Comparison of ENCODE assay signal across 16 cellular contexts in genomic region chr18:26568926-26569700, GRCh38. TPM values are rescaled to one million over a fixed set of nuclear protein-coding genes. Genes with fewer than 3 reads are reported as not detected.
A peak's percentile ranks its signal among the peaks of the same experiment; 100 is the strongest.
DNase-seq lines count a peak whose midpoint lies in the region; ATAC-seq and TF ChIP-seq lines count a peak whose summit lies in the region.
"Had no signal": no experiment of that assay in that cellular context is flagged by ENCODE, and none has a peak within 500 bp of the region (broad histone marks: within the 10 kb centered on the region; RNA-seq: fewer than 3 reads in every experiment).

No MANE protein-coding gene starts in this region.

- DNase-seq in cardiac muscle cell (ENCODE audit: low read depth in 1 of 2, low spot score in 1 of 2) (peak in 1 of 2 donors; percentile 59), Right ventricle myocardium superior (no peak), body of pancreas (no peak), left lung (no peak), type B pancreatic cell (ENCODE audit: extremely low spot score, unreplicated experiment) (no peak), vagina (ENCODE audit: extremely low spot score in 2 of 2) (no peak), DMS79 (lab: John Stamatoyannopoulos, UW) (no peak)
- DNase-seq: CD4-positive, alpha-beta T cell; H9; IMR-90; NCI-H1436 treated with DMSO at 0.1 percent for 48 hours; NCI-H2081; NCI-H2227 treated with DMSO at 0.1 percent for 48 hours; NCI-H524 treated with DMSO at 0.1 percent for 48 hours; PC-3 had no signal

- no peaks in the 10 kb centered on the region for H3K9me3 Mint-ChIP-seq in type B pancreatic cell
- H3K9me3 Mint-ChIP-seq: CD4-positive, alpha-beta T cell; H9 had no signal

- WGBS in body of pancreas, 2 donors: 38 to 40% methylated on average over 5 of the region's 5 CpGs

- H3K9me3 ChIP-seq in cardiac muscle cell (ENCODE audit: low read depth): no peaks in the 10 kb centered on the region
- no peaks in the 10 kb centered on the region for H3K9me3 ChIP-seq in body of pancreas
- no peaks in the 10 kb centered on the region for H3K9me3 ChIP-seq in left lung
- no peaks in the 10 kb centered on the region for H3K9me3 ChIP-seq in vagina

- peaks cover 3% of the 10 kb centered on the region for H3K36me3 Mint-ChIP-seq in type B pancreatic cell

- TF ChIP-seq POLR2A in body of pancreas (IDR thresholded peaks at IDR 0.05) (no peak), vagina (IDR thresholded peaks at IDR 0.05) (no peak)

- peak overlapping the region; percentile 20 for H3K27ac Mint-ChIP-seq in type B pancreatic cell
- H3K27ac Mint-ChIP-seq: CD4-positive, alpha-beta T cell had no signal

- ATAC-seq in Right ventricle myocardium superior (ENCODE audit: poor library complexity) (no peak), body of pancreas (peak; percentile 79), left lung (peak; percentile 27), GM19328 (IDR thresholded peaks at IDR 0.05; ENCODE audit: unreplicated experiment) (no peak)
- ATAC-seq: PC-3 had no signal

- no peak overlapping the region for H3K4me3 ChIP-seq in cardiac muscle cell
- no peak overlapping the region for H3K4me3 ChIP-seq in body of pancreas
- no peak overlapping the region for H3K4me3 ChIP-seq in left lung
- no peak overlapping the region for H3K4me3 ChIP-seq in vagina

- no peak overlapping the region for H3K4me3 Mint-ChIP-seq in type B pancreatic cell
- H3K4me3 Mint-ChIP-seq: CD4-positive, alpha-beta T cell had no signal

- TF ChIP-seq CTCF in cardiac muscle cell (IDR thresholded peaks at IDR 0.05; ENCODE audit: low read depth, low read length): no peak
- no peak for TF ChIP-seq CTCF in body of pancreas (IDR thresholded peaks at IDR 0.05)
- TF ChIP-seq CTCF in left lung (IDR thresholded peaks at IDR 0.05): no peak
- no peak for TF ChIP-seq CTCF in type B pancreatic cell (conservative IDR thresholded peaks at IDR 0.05)
- no peak for TF ChIP-seq CTCF in vagina (IDR thresholded peaks at IDR 0.05)

- H3K36me3 ChIP-seq in cardiac muscle cell: no peaks in the 10 kb centered on the region
- no peaks in the 10 kb centered on the region for H3K36me3 ChIP-seq in body of pancreas (replicated peaks in 1 of 2; ENCODE audit: insufficient read depth in 1 of 2, low read depth in 2 of 2)
- no peaks in the 10 kb centered on the region for H3K36me3 ChIP-seq in left lung
- H3K36me3 ChIP-seq in vagina: no peaks in the 10 kb centered on the region

- no peaks in the 10 kb centered on the region for H3K27me3 Mint-ChIP-seq in type B pancreatic cell

- H3K4me1 ChIP-seq in cardiac muscle cell (ENCODE audit: low read depth) (peaks cover 9% of the 10 kb centered on the region), body of pancreas (peaks cover 16% of the 10 kb centered on the region), left lung (no peaks in the 10 kb centered on the region), vagina (peaks cover 11% of the 10 kb centered on the region)

- intact Hi-C loops in Right ventricle myocardium superior (cut with DNase I) (no loop called here), body of pancreas (cut with DNase I) (no loop called here), left lung (cut with DNase I) (no loop called here), vagina (cut with DNase I) (no loop called here)

- peaks cover 30% of the 10 kb centered on the region for H3K4me1 Mint-ChIP-seq in type B pancreatic cell (ENCODE audit: unreplicated experiment)

- peak overlapping the region; percentile 37 for H3K27ac ChIP-seq in cardiac muscle cell
- H3K27ac ChIP-seq in body of pancreas: peak overlapping the region in 3 of 4 donors; percentile 17 to 62 (median 38)
- H3K27ac ChIP-seq in left lung: no peak overlapping the region
- no peak overlapping the region for H3K27ac ChIP-seq in vagina

- no peaks in the 10 kb centered on the region for H3K27me3 ChIP-seq in cardiac muscle cell
- H3K27me3 ChIP-seq in body of pancreas: no peaks in the 10 kb centered on the region
- peaks cover 0 to under 1% of the 10 kb centered on the region in 2 donors for H3K27me3 ChIP-seq in left lung
- H3K27me3 ChIP-seq in vagina: no peaks in the 10 kb centered on the region

RNA-seq across cellular contexts. Expression of gene KCTD1, which starts 20.8 kb away (rescaled TPM):
- total RNA-seq in cardiac muscle cell (20.2 and 23.1 TPM in 2 replicates), Right ventricle myocardium superior (16.1 TPM), body of pancreas (10 to 100 TPM; 12.2 to 36.3 TPM), left lung (10 to 100 TPM; 12.1 to 21.7 TPM), type B pancreatic cell (ENCODE audit: low replicate concordance) (83.8 and 163 TPM in 2 replicates), vagina (46.9 TPM)
- 2.7 and 3.9 TPM in 2 replicates for polyA plus RNA-seq in cardiac muscle cell

Comparison
In these comparisons a context has a peak if more than half of its experiments do, and no peak if none do; other contexts are left out.
1. H3K27ac ChIP-seq: peak in cardiac muscle cell (single experiment) and body of pancreas (3 of 4); none in left lung (0 of 2) and vagina (single experiment).
2. ATAC-seq: peak in body of pancreas (single experiment) and left lung (single experiment); none in Right ventricle myocardium superior (single experiment) and GM19328 (single experiment).